12 cellular contexts compared by ENCODE assay signal in the genomic region with DNA sequence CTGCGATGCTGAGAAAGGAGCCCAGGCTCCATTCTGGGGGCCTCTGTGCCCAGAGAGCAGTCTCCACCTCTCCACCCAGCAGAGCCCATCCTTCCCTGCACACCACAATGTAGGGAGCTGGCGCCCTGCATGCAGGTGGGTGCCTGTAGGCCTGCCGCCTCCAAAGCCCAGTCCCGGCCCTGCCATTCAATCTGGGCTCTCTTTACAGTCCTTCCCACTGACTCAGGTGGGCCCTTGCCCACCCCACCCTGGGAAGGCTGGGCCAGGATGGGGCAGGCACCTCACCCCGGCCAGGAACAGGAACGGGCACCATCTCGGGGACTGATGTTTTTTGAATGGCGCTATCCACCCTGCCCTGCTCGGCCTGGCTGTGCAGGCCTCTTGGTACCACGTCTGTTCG.
"Had no signal": no experiment of that assay in that cellular context is flagged by ENCODE, and none has a peak within 500 bp of the region (broad histone marks: within the 10 kb centered on the region; RNA-seq: fewer than 3 reads in every experiment).

No MANE protein-coding gene starts in this region.

- DNase-seq: activated B cell treated with CpG ODN at 0.5 μM for 24 hours; activated CD4-positive, alpha-beta T cell treated with anti-CD3 and anti-CD28 coated beads, Interleukin-2, amount 10 ng/mL, durations not matched to agents 7 days and 5 days; activated CD8-positive, alpha-beta memory T cell treated with anti-CD3 and anti-CD28 coated beads for 24 hours; psoas muscle; stimulated activated CD4-positive, alpha-beta T cell treated with anti-CD3 and anti-CD28 coated beads, Interleukin-2, amount 100 ng/mL, for 48 hours; testis had no signal

- H3K27me3 ChIP-seq: heart left ventricle, testis had no signal

- H3K9me3 Mint-ChIP-seq: activated B cell treated with CpG ODN at 0.5 μM for 24 hours; activated CD4-positive, alpha-beta T cell treated with anti-CD3 and anti-CD28 coated beads, Interleukin-2, amount 10 ng/mL, durations not matched to agents 7 days and 5 days; activated naive CD4-positive, alpha-beta T cell treated with anti-CD3 and anti-CD28 coated beads, Interleukin-2, amount 50 U/mL, for 72 hours; activated T-helper 2 cell treated with anti-CD3 and anti-CD28 coated beads, Interferon-gamma antibody, Interleukin-2, Interleukin-4, amounts not matched to agents 10 μg/mL and 5 μg/mL and 100 μg/mL, durations not matched to agents 14 hours and 24 hours and 36 hours; naive thymus-derived CD8-positive, alpha-beta T cell; stimulated activated naive CD8-positive, alpha-beta T cell treated with anti-CD3 and anti-CD28 coated beads, Interleukin-15, Interleukin-2, amounts not matched to agents 100 ng/mL and 50 ng/mL, for 24 hours had no signal

- H3K9me3 ChIP-seq: heart left ventricle, psoas muscle, testis had no signal

- H3K4me1 ChIP-seq: heart left ventricle, psoas muscle, testis had no signal

- H3K27me3 Mint-ChIP-seq: activated B cell treated with CpG ODN at 0.5 μM for 24 hours; activated CD4-positive, alpha-beta T cell treated with anti-CD3 and anti-CD28 coated beads, Interleukin-2, amount 10 ng/mL, durations not matched to agents 7 days and 5 days; naive thymus-derived CD8-positive, alpha-beta T cell; stimulated activated naive CD8-positive, alpha-beta T cell treated with anti-CD3 and anti-CD28 coated beads, Interleukin-15, Interleukin-2, amounts not matched to agents 100 ng/mL and 50 ng/mL, for 24 hours; T-helper 17 cell had no signal

- H3K4me1 Mint-ChIP-seq: activated B cell treated with CpG ODN at 0.5 μM for 24 hours had no signal

- ATAC-seq: activated naive CD4-positive, alpha-beta T cell treated with anti-CD3 and anti-CD28 coated beads, Interleukin-2, amount 50 U/mL, for 72 hours; heart left ventricle; naive thymus-derived CD8-positive, alpha-beta T cell; psoas muscle; T-helper 17 cell had no signal

- H3K27ac Mint-ChIP-seq: activated B cell treated with CpG ODN at 0.5 μM for 24 hours; activated naive CD4-positive, alpha-beta T cell treated with anti-CD3 and anti-CD28 coated beads, Interleukin-2, amount 50 U/mL, for 72 hours; activated T-helper 2 cell treated with anti-CD3 and anti-CD28 coated beads, Interferon-gamma antibody, Interleukin-2, Interleukin-4, amounts not matched to agents 10 μg/mL and 5 μg/mL and 100 μg/mL, durations not matched to agents 14 hours and 24 hours and 36 hours; stimulated activated naive CD8-positive, alpha-beta T cell treated with anti-CD3 and anti-CD28 coated beads, Interleukin-15, Interleukin-2, amounts not matched to agents 100 ng/mL and 50 ng/mL, for 24 hours; T-helper 17 cell had no signal

- H3K4me3 ChIP-seq: heart left ventricle, psoas muscle, testis had no signal

- H3K4me3 Mint-ChIP-seq: activated B cell treated with CpG ODN at 0.5 μM for 24 hours; activated CD4-positive, alpha-beta T cell treated with anti-CD3 and anti-CD28 coated beads, Interleukin-2, amount 10 ng/mL, durations not matched to agents 7 days and 5 days; naive thymus-derived CD8-positive, alpha-beta T cell; stimulated activated naive CD8-positive, alpha-beta T cell treated with anti-CD3 and anti-CD28 coated beads, Interleukin-15, Interleukin-2, amounts not matched to agents 100 ng/mL and 50 ng/mL, for 24 hours; T-helper 17 cell had no signal

- H3K27ac ChIP-seq: heart left ventricle, psoas muscle, testis had no signal

- H3K36me3 ChIP-seq: heart left ventricle had no signal

- H3K36me3 Mint-ChIP-seq: activated naive CD4-positive, alpha-beta T cell treated with anti-CD3 and anti-CD28 coated beads, Interleukin-2, amount 50 U/mL, for 72 hours had no signal
